ENCODE assay signal across 16 cellular contexts in the genomic region with DNA sequence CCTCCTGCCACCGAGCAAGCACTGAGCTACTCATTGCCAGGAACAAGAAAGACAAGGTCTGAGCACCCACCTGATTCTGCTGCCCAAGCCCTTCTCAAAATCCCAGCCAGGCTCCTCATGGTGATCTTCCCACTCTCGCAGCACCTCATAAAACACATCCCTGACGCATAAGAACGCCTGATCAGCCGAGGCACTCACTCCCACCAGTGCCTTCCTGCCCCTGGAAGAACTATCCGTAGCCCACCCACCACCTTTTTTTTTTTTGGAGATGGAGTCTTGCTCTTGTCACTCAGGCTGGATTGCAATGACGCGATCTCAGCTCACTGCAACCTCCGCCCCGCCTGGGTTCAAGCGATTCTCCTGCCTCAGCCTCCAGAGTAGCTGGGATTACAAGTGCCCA. TPM values are rescaled to one million over a fixed set of nuclear protein-coding genes. Genes with fewer than 3 reads are reported as not detected.
A peak's percentile ranks its signal among the peaks of the same experiment; 100 is the strongest.
DNase-seq lines count a peak whose midpoint lies in the region; ATAC-seq and TF ChIP-seq lines count a peak whose summit lies in the region.
"Had no signal": no experiment of that assay in that cellular context is flagged by ENCODE, and none has a peak within 500 bp of the region (broad histone marks: within the 10 kb centered on the region; RNA-seq: fewer than 3 reads in every experiment).

No MANE protein-coding gene starts in this region.

- no peaks in the 10 kb centered on the region for H3K9me3 ChIP-seq in mucosa of descending colon
- H3K9me3 ChIP-seq: BE2C, HAP-1 had no signal

- H3K27ac Mint-ChIP-seq in neural crest cell (ENCODE audit: unreplicated experiment), result no peak overlapping the region
- H3K27ac Mint-ChIP-seq in stimulated activated naive B cell treated with anti-CD40 and anti-IgM and Interleukin-4, amounts not matched to agents 10 μg/mL and 1 μg/mL and 100 μg/mL, for 72 hours, result peak overlapping the region; percentile 31
- no peak overlapping the region for H3K27ac Mint-ChIP-seq in activated naive CD4-positive, alpha-beta T cell treated with anti-CD3 and anti-CD28 coated beads, Interleukin-2, amount 10 ng/mL, durations not matched to agents 7 days and 5 days
- H3K27ac Mint-ChIP-seq: GM23338 had no signal

- H3K27ac ChIP-seq in RWPE1, result 0 out of 2 replicates have a peak overlapping the region, but pooled peaks have one; percentile 5
- peak overlapping the region; percentile 36 for H3K27ac ChIP-seq in caudate nucleus (ENCODE audit: low read depth, low read length)
- H3K27ac ChIP-seq: C4-2B had no signal

- DNase-seq in RWPE1 (ENCODE audit: low spot score) (no peak), caudate nucleus (lab: John Stamatoyannopoulos, UW) (peak in 8 of 61 donors; percentile 9 to 45 (median 22)), neural crest cell (ENCODE audit: low read depth, low spot score) (no peak), mucosa of descending colon (no peak), retina (no peak)
- no peak for DNase-seq in stimulated activated naive B cell treated with anti-CD40 and anti-IgM and Interleukin-4, amounts not matched to agents 10 μg/mL and 1 μg/mL and 100 μg/mL, for 72 hours
- DNase-seq in activated naive CD4-positive, alpha-beta T cell treated with anti-CD3 and anti-CD28 coated beads, Interleukin-2, amount 10 ng/mL, durations not matched to agents 7 days and 5 days, result no peak
- DNase-seq: BE2C; CD4-positive, alpha-beta memory T cell; DMS79; HFFc6 had no signal

- intact Hi-C loops in mucosa of descending colon (cut with DNase I, micrococcal nuclease), result no loop called here

- no peaks in the 10 kb centered on the region for H3K9me3 Mint-ChIP-seq in neural crest cell
- no peaks in the 10 kb centered on the region for H3K9me3 Mint-ChIP-seq in stimulated activated naive B cell treated with anti-CD40 and anti-IgM and Interleukin-4, amounts not matched to agents 10 μg/mL and 1 μg/mL and 100 μg/mL, for 72 hours
- no peaks in the 10 kb centered on the region for H3K9me3 Mint-ChIP-seq in activated naive CD4-positive, alpha-beta T cell treated with anti-CD3 and anti-CD28 coated beads, Interleukin-2, amount 10 ng/mL, durations not matched to agents 7 days and 5 days
- H3K9me3 Mint-ChIP-seq: CD4-positive, alpha-beta memory T cell; GM23338; HFFc6 had no signal

- ATAC-seq in stimulated activated naive B cell treated with anti-CD40 and anti-IgM and Interleukin-4, amounts not matched to agents 10 μg/mL and 1 μg/mL and 100 μg/mL, for 72 hours (replicated peaks), result no peak
- ATAC-seq in mucosa of descending colon, result no peak
- ATAC-seq: GM12878, GM23338, HepG2 had no signal

- H3K27me3 Mint-ChIP-seq in neural crest cell (ENCODE audit: low read depth), result no peaks in the 10 kb centered on the region
- no peaks in the 10 kb centered on the region for H3K27me3 Mint-ChIP-seq in stimulated activated naive B cell treated with anti-CD40 and anti-IgM and Interleukin-4, amounts not matched to agents 10 μg/mL and 1 μg/mL and 100 μg/mL, for 72 hours
- no peaks in the 10 kb centered on the region for H3K27me3 Mint-ChIP-seq in activated naive CD4-positive, alpha-beta T cell treated with anti-CD3 and anti-CD28 coated beads, Interleukin-2, amount 10 ng/mL, durations not matched to agents 7 days and 5 days
- H3K27me3 Mint-ChIP-seq: CD4-positive, alpha-beta memory T cell had no signal

- POLR2A ChIA-PET in RWPE1 (lab: Yijun Ruan, JAX; ENCODE audit: low non-redundant PET), result no interaction called here

- H3K36me3 Mint-ChIP-seq in neural crest cell (ENCODE audit: low read depth), result peaks cover 12% of the 10 kb centered on the region
- peaks cover 41 to 50% of the 10 kb centered on the region in 2 donors for H3K36me3 Mint-ChIP-seq in stimulated activated naive B cell treated with anti-CD40 and anti-IgM and Interleukin-4, amounts not matched to agents 10 μg/mL and 1 μg/mL and 100 μg/mL, for 72 hours
- H3K36me3 Mint-ChIP-seq in activated naive CD4-positive, alpha-beta T cell treated with anti-CD3 and anti-CD28 coated beads, Interleukin-2, amount 10 ng/mL, durations not matched to agents 7 days and 5 days, result peaks cover 39% of the 10 kb centered on the region

- H3K36me3 ChIP-seq in mucosa of descending colon (ENCODE audit: low read depth), result peaks cover 14% of the 10 kb centered on the region

- H3K4me1 Mint-ChIP-seq in neural crest cell, result peaks cover 29% of the 10 kb centered on the region
- peaks cover 10 to 24% of the 10 kb centered on the region in 2 donors for H3K4me1 Mint-ChIP-seq in stimulated activated naive B cell treated with anti-CD40 and anti-IgM and Interleukin-4, amounts not matched to agents 10 μg/mL and 1 μg/mL and 100 μg/mL, for 72 hours
- peaks cover 20% of the 10 kb centered on the region for H3K4me1 Mint-ChIP-seq in activated naive CD4-positive, alpha-beta T cell treated with anti-CD3 and anti-CD28 coated beads, Interleukin-2, amount 10 ng/mL, durations not matched to agents 7 days and 5 days

- H3K4me3 Mint-ChIP-seq in neural crest cell, result peak overlapping the region; percentile 76
- H3K4me3 Mint-ChIP-seq in stimulated activated naive B cell treated with anti-CD40 and anti-IgM and Interleukin-4, amounts not matched to agents 10 μg/mL and 1 μg/mL and 100 μg/mL, for 72 hours, result no peak overlapping the region
- no peak overlapping the region for H3K4me3 Mint-ChIP-seq in activated naive CD4-positive, alpha-beta T cell treated with anti-CD3 and anti-CD28 coated beads, Interleukin-2, amount 10 ng/mL, durations not matched to agents 7 days and 5 days
- H3K4me3 Mint-ChIP-seq: GM23338, HFFc6 had no signal

- no peak for TF ChIP-seq CTCF in RWPE1 (conservative IDR thresholded peaks at IDR 0.05; ENCODE audit: low read depth)
- TF ChIP-seq CTCF in neural crest cell (conservative IDR thresholded peaks at IDR 0.05), result no peak
- TF ChIP-seq CTCF in mucosa of descending colon (IDR thresholded peaks at IDR 0.05), result no peak

- peaks cover 13% of the 10 kb centered on the region for H3K4me1 ChIP-seq in mucosa of descending colon (ENCODE audit: low read depth)
- H3K4me1 ChIP-seq: BE2C had no signal

- CTCF ChIA-PET in RWPE1 (lab: Yijun Ruan, JAX), result interaction anchor here (0.7 kb wide), 1 partner anchor 9 kb away, joined by 3 read pairs; no protein-coding TSS in a partner anchor
- CTCF ChIA-PET in activated naive CD4-positive, alpha-beta T cell treated with anti-CD3 and anti-CD28 coated beads, Interleukin-2, amount 10 ng/mL, durations not matched to agents 7 days and 5 days (lab: Charles Lee), result interaction anchor here (0.6 to 1.4 kb wide), 3 partner anchors 9 to 1051 kb away, joined by 3 to 4 read pairs (median 3); no protein-coding TSS in a partner anchor

- H3K4me3 ChIP-seq in mucosa of descending colon, result no peak overlapping the region
- H3K4me3 ChIP-seq: GM12878, GM23338, HAP-1 had no signal

RNA-seq across cellular contexts. Expression of a gene that starts 3.9 kb away (rescaled TPM):
- total RNA-seq in neural crest cell, result 32.7 and 41.0 TPM in 2 replicates
- total RNA-seq in mucosa of descending colon, result 10 to 100 TPM in 2 of 3 donors, 1 to 10 TPM in 1; 9.2 to 22.5 (median 11.7) TPM
